ENCODE assay signal across 15 cellular contexts in genomic region chr3:141853146-141853690, GRCh38. TPM values are rescaled to one million over a fixed set of nuclear protein-coding genes. Genes with fewer than 3 reads are reported as not detected.
A peak's percentile ranks its signal among the peaks of the same experiment; 100 is the strongest.
DNase-seq lines count a peak whose midpoint lies in the region; ATAC-seq and TF ChIP-seq lines count a peak whose summit lies in the region.
"Had no signal": no experiment of that assay in that cellular context is flagged by ENCODE, and none has a peak within 500 bp of the region (broad histone marks: within the 10 kb centered on the region; RNA-seq: fewer than 3 reads in every experiment).

No MANE protein-coding gene starts in this region.

- no peak overlapping the region for H3K4me3 Mint-ChIP-seq in activated T-helper 2 cell treated with anti-CD3 and anti-CD28 coated beads, Interferon-gamma antibody, Interleukin-2, Interleukin-4, amounts not matched to agents 10 μg/mL and 5 μg/mL and 100 μg/mL, durations not matched to agents 14 hours and 24 hours and 36 hours (ENCODE audit: low read depth)
- H3K4me3 Mint-ChIP-seq in neural progenitor cell, result no peak overlapping the region
- H3K4me3 Mint-ChIP-seq: activated CD4-positive, alpha-beta T cell treated with anti-CD3 and anti-CD28 coated beads, Interleukin-2, amount 10 ng/mL, durations not matched to agents 24 days and 14 days; activated naive CD8-positive, alpha-beta T cell treated with anti-CD3 and anti-CD28 coated beads for 36 hours; naive B cell had no signal

- H3K4me1 ChIP-seq in aorta (ENCODE audit: control insufficient read depth in 1 of 2, insufficient read depth in 2 of 2, low read length in 2 of 2) (no peaks in the 10 kb centered on the region), neural progenitor cell (peaks cover under 1% of the 10 kb centered on the region)

- no peaks in the 10 kb centered on the region for H4K20me1 ChIP-seq in neural progenitor cell (ENCODE audit: low read depth)

- no peak overlapping the region for H3K27ac ChIP-seq in aorta (ENCODE audit: low read depth in 1 of 2, low read length in 2 of 2)
- no peak overlapping the region for H3K27ac ChIP-seq in neural progenitor cell

- TF ChIP-seq CTCF in choroid plexus epithelial cell (conservative IDR thresholded peaks at IDR 0.05; ENCODE audit: low read depth, low read length) (no peak), neural progenitor cell (IDR thresholded peaks at IDR 0.05) (no peak)

- no peaks in the 10 kb centered on the region for H3K36me3 ChIP-seq in aorta (ENCODE audit: control insufficient read depth in 1 of 2, insufficient read depth in 2 of 2, low read length in 1 of 2)
- no peaks in the 10 kb centered on the region for H3K36me3 ChIP-seq in neural progenitor cell

- WGBS in aorta, 2 donors, result 41 to 51% methylated on average over 6 of the region's 6 CpGs

- ATAC-seq in Right ventricle myocardium superior (ENCODE audit: poor library complexity), result peak; percentile 55
- ATAC-seq in Right ventricle myocardium inferior, result no peak
- ATAC-seq in aorta (ENCODE audit: low FRiP score), result peak; percentile 29

- H3F3A ChIP-seq in neural progenitor cell (ENCODE audit: low read depth), result no peaks in the 10 kb centered on the region

- intact Hi-C loops in Right ventricle myocardium superior (cut with DNase I), result no loop called here
- intact Hi-C loops in Right ventricle myocardium inferior (cut with DNase I), result no loop called here
- intact Hi-C loops in aorta (cut with DNase I), result no loop called here
- intact Hi-C loops in activated T-helper 2 cell treated with anti-CD3 and anti-CD28 coated beads, Interferon-gamma antibody, Interleukin-2, Interleukin-4, amounts not matched to agents 10 μg/mL and 5 μg/mL and 100 μg/mL, durations not matched to agents 14 hours and 24 hours and 36 hours (cut with micrococcal nuclease), result no loop called here

- no peaks in the 10 kb centered on the region for H3K4me1 Mint-ChIP-seq in activated T-helper 2 cell treated with anti-CD3 and anti-CD28 coated beads, Interferon-gamma antibody, Interleukin-2, Interleukin-4, amounts not matched to agents 10 μg/mL and 5 μg/mL and 100 μg/mL, durations not matched to agents 14 hours and 24 hours and 36 hours (ENCODE audit: low read depth)
- H3K4me1 Mint-ChIP-seq in neural progenitor cell, result peaks cover 2% of the 10 kb centered on the region
- H3K4me1 Mint-ChIP-seq: activated naive CD8-positive, alpha-beta T cell treated with anti-CD3 and anti-CD28 coated beads for 36 hours had no signal

- H3K27me3 ChIP-seq in aorta (ENCODE audit: control insufficient read depth in 1 of 2, insufficient read depth in 2 of 2, low read length in 1 of 2) (no peaks in the 10 kb centered on the region), neural progenitor cell (no peaks in the 10 kb centered on the region)

- H2AFZ ChIP-seq in neural progenitor cell (replicated peaks), result no peak overlapping the region

- no peak overlapping the region for H3K4me2 ChIP-seq in neural progenitor cell

- no peak overlapping the region for H3K27ac Mint-ChIP-seq in activated T-helper 2 cell treated with anti-CD3 and anti-CD28 coated beads, Interferon-gamma antibody, Interleukin-2, Interleukin-4, amounts not matched to agents 10 μg/mL and 5 μg/mL and 100 μg/mL, durations not matched to agents 14 hours and 24 hours and 36 hours
- H3K27ac Mint-ChIP-seq in neural progenitor cell, result no peak overlapping the region
- H3K27ac Mint-ChIP-seq: activated CD4-positive, alpha-beta T cell treated with anti-CD3 and anti-CD28 coated beads, Interleukin-2, amount 10 ng/mL, durations not matched to agents 24 days and 14 days; activated naive CD8-positive, alpha-beta T cell treated with anti-CD3 and anti-CD28 coated beads for 36 hours; naive B cell had no signal

- H3K27me3 Mint-ChIP-seq in activated T-helper 2 cell treated with anti-CD3 and anti-CD28 coated beads, Interferon-gamma antibody, Interleukin-2, Interleukin-4, amounts not matched to agents 10 μg/mL and 5 μg/mL and 100 μg/mL, durations not matched to agents 14 hours and 24 hours and 36 hours (ENCODE audit: low read depth), result peaks cover 9% of the 10 kb centered on the region
- H3K27me3 Mint-ChIP-seq in neural progenitor cell (ENCODE audit: insufficient read depth, low read depth), result peaks cover 4% of the 10 kb centered on the region

- no peaks in the 10 kb centered on the region for H3K79me2 ChIP-seq in neural progenitor cell (ENCODE audit: low read depth)

- H3K9ac ChIP-seq in neural progenitor cell, result no peak overlapping the region

- H3K9me3 ChIP-seq in aorta (ENCODE audit: control insufficient read depth, low read length) (no peaks in the 10 kb centered on the region), neural progenitor cell (ENCODE audit: low read depth) (no peaks in the 10 kb centered on the region)

- no peak overlapping the region for H3K4me3 ChIP-seq in choroid plexus epithelial cell (ENCODE audit: low read depth, low read length)
- H3K4me3 ChIP-seq in aorta (ENCODE audit: low read length in 2 of 2), result no peak overlapping the region
- no peak overlapping the region for H3K4me3 ChIP-seq in neural progenitor cell

- no peaks in the 10 kb centered on the region for H3K36me3 Mint-ChIP-seq in activated T-helper 2 cell treated with anti-CD3 and anti-CD28 coated beads, Interferon-gamma antibody, Interleukin-2, Interleukin-4, amounts not matched to agents 10 μg/mL and 5 μg/mL and 100 μg/mL, durations not matched to agents 14 hours and 24 hours and 36 hours (ENCODE audit: low read depth)
- H3K36me3 Mint-ChIP-seq in neural progenitor cell, result no peaks in the 10 kb centered on the region
- H3K36me3 Mint-ChIP-seq: activated naive CD8-positive, alpha-beta T cell treated with anti-CD3 and anti-CD28 coated beads for 36 hours; naive B cell had no signal

- no peaks in the 10 kb centered on the region for H3K9me3 Mint-ChIP-seq in activated T-helper 2 cell treated with anti-CD3 and anti-CD28 coated beads, Interferon-gamma antibody, Interleukin-2, Interleukin-4, amounts not matched to agents 10 μg/mL and 5 μg/mL and 100 μg/mL, durations not matched to agents 14 hours and 24 hours and 36 hours
- no peaks in the 10 kb centered on the region for H3K9me3 Mint-ChIP-seq in neural progenitor cell
- H3K9me3 Mint-ChIP-seq: activated CD4-positive, alpha-beta T cell treated with anti-CD3 and anti-CD28 coated beads, Interleukin-2, amount 10 ng/mL, durations not matched to agents 24 days and 14 days; activated naive CD8-positive, alpha-beta T cell treated with anti-CD3 and anti-CD28 coated beads for 36 hours; naive B cell had no signal

- DNase-seq in Right ventricle myocardium superior (no peak), Right ventricle myocardium inferior (ENCODE audit: missing footprints) (no peak), choroid plexus epithelial cell (ENCODE audit: low read depth) (peak; percentile 20), iris pigment epithelial cell (ENCODE audit: low read depth) (peak; percentile 5), aorta (no peak), DMS 273 (lab: John Stamatoyannopoulos, UW; ENCODE audit: unreplicated experiment) (no peak), neural progenitor cell (ENCODE audit: low spot score) (no peak)
- no peak for DNase-seq in activated T-helper 2 cell treated with anti-CD3 and anti-CD28 coated beads, Interferon-gamma antibody, Interleukin-2, Interleukin-4, amounts not matched to agents 10 μg/mL and 5 μg/mL and 100 μg/mL, durations not matched to agents 14 hours and 24 hours and 36 hours (ENCODE audit: low spot score)
- DNase-seq: activated CD4-positive, alpha-beta T cell treated with anti-CD3 and anti-CD28 coated beads, Interleukin-2, amount 10 ng/mL, durations not matched to agents 24 days and 14 days; activated naive CD8-positive, alpha-beta T cell treated with anti-CD3 and anti-CD28 coated beads for 36 hours; caudate nucleus; naive B cell; NCI-H2029 treated with DMSO at 0.1 percent for 48 hours; NCI-H748 treated with DMSO at 0.1 percent for 48 hours; substantia nigra had no signal

RNA-seq across cellular contexts. Expression of gene ATP1B3, which starts 23.2 kb away (rescaled TPM):
- 32.9 TPM for total RNA-seq in Right ventricle myocardium superior
- 39.7 TPM for total RNA-seq in Right ventricle myocardium inferior
- total RNA-seq in aorta, result 100 to 1,000 TPM; 127 to 128 TPM
- 100 to 1,000 TPM in 1 of 2 donors, 10 to 100 TPM in 1; 94.9 to 142 TPM for polyA plus RNA-seq in aorta
- 206 and 217 TPM in 2 replicates for total RNA-seq in activated T-helper 2 cell treated with anti-CD3 and anti-CD28 coated beads, Interferon-gamma antibody, Interleukin-2, Interleukin-4, amounts not matched to agents 10 μg/mL and 5 μg/mL and 100 μg/mL, durations not matched to agents 14 hours and 24 hours and 36 hours
- total RNA-seq in neural progenitor cell (ENCODE audit: low replicate concordance), result 58.6 and 95.6 TPM in 2 replicates

Comparison
In these comparisons a context has a peak if more than half of its experiments do, and no peak if none do; other contexts are left out.
1. DNase-seq: peak in choroid plexus epithelial cell (single experiment) and iris pigment epithelial cell (single experiment); none in Right ventricle myocardium superior (single experiment), Right ventricle myocardium inferior (single experiment), aorta (0 of 2), activated T-helper 2 cell treated with anti-CD3 and anti-CD28 coated beads, Interferon-gamma antibody, Interleukin-2, Interleukin-4, amounts not matched to agents 10 μg/mL and 5 μg/mL and 100 μg/mL, durations not matched to agents 14 hours and 24 hours and 36 hours (single experiment), DMS 273 (single experiment) and neural progenitor cell (single experiment).